In genomic region chr12:117981267-117981666, GRCh38 we compare ENCODE assay signal across 22 cellular contexts. TPM values are rescaled to one million over a fixed set of nuclear protein-coding genes. Genes with fewer than 3 reads are reported as not detected.
DNase-seq lines count a peak whose midpoint lies in the region; ATAC-seq and TF ChIP-seq lines count a peak whose summit lies in the region.
"Had no signal": no experiment of that assay in that cellular context is flagged by ENCODE, and none has a peak within 500 bp of the region (broad histone marks: within the 10 kb centered on the region; RNA-seq: fewer than 3 reads in every experiment).

No MANE protein-coding gene starts in this region.

- H3K27ac Mint-ChIP-seq in activated CD4-positive, alpha-beta T cell treated with anti-CD3 and anti-CD28 coated beads for 36 hours, result peak overlapping the region; percentile 58
- no peak overlapping the region for H3K27ac Mint-ChIP-seq in activated T-helper 2 cell treated with anti-CD3 and anti-CD28 coated beads, Interferon-gamma antibody, Interleukin-2, Interleukin-4, amounts not matched to agents 10 μg/mL and 5 μg/mL and 100 μg/mL, durations not matched to agents 14 hours and 24 hours and 36 hours
- H3K27ac Mint-ChIP-seq: CD4-positive, CD25-positive, alpha-beta regulatory T cell; CD8-positive, alpha-beta memory T cell; HFFc6 had no signal

- in situ Hi-C loops in GM23248 (cut with MboI), result no loop called here

- H3K4me3 Mint-ChIP-seq in activated CD4-positive, alpha-beta T cell treated with anti-CD3 and anti-CD28 coated beads for 36 hours, result no peak overlapping the region
- H3K4me3 Mint-ChIP-seq in activated T-helper 2 cell treated with anti-CD3 and anti-CD28 coated beads, Interferon-gamma antibody, Interleukin-2, Interleukin-4, amounts not matched to agents 10 μg/mL and 5 μg/mL and 100 μg/mL, durations not matched to agents 14 hours and 24 hours and 36 hours (ENCODE audit: low read depth), result no peak overlapping the region
- H3K4me3 Mint-ChIP-seq: CD4-positive, CD25-positive, alpha-beta regulatory T cell; HFFc6 had no signal

- no peak for DNase-seq in activated CD4-positive, alpha-beta T cell treated with anti-CD3 and anti-CD28 coated beads for 36 hours
- no peak for DNase-seq in activated CD4-positive, alpha-beta T cell treated with anti-CD3 and anti-CD28 coated beads for 48 hours
- DNase-seq in GM23248 (no peak), osteoblast (ENCODE audit: insufficient read length, low spot score, missing footprints) (no peak), inferior parietal cortex (ENCODE audit: extremely low spot score) (no peak)
- no peak for DNase-seq in activated T-helper 2 cell treated with anti-CD3 and anti-CD28 coated beads, Interferon-gamma antibody, Interleukin-2, Interleukin-4, amounts not matched to agents 10 μg/mL and 5 μg/mL and 100 μg/mL, durations not matched to agents 14 hours and 24 hours and 36 hours (ENCODE audit: low spot score)
- DNase-seq: ACHN; BE2C; C1 segment of cervical spinal cord; CD4-positive, CD25-positive, alpha-beta regulatory T cell; CD8-positive, alpha-beta memory T cell; COR-L47; DMS 273 treated with DMSO at 0.1 percent for 48 hours; DMS53; DND-41; EL; GOT3; H7; HFFc6; IMR-90 had no signal

- H3K4me1 Mint-ChIP-seq in activated CD4-positive, alpha-beta T cell treated with anti-CD3 and anti-CD28 coated beads for 36 hours, result peaks cover 3% of the 10 kb centered on the region
- H3K4me1 Mint-ChIP-seq in activated T-helper 2 cell treated with anti-CD3 and anti-CD28 coated beads, Interferon-gamma antibody, Interleukin-2, Interleukin-4, amounts not matched to agents 10 μg/mL and 5 μg/mL and 100 μg/mL, durations not matched to agents 14 hours and 24 hours and 36 hours (ENCODE audit: low read depth), result no peaks in the 10 kb centered on the region
- H3K4me1 Mint-ChIP-seq: CD4-positive, CD25-positive, alpha-beta regulatory T cell; CD8-positive, alpha-beta memory T cell had no signal

- H3K9me2 ChIP-seq in GM23248 (ENCODE audit: insufficient read depth), result no peaks in the 10 kb centered on the region

- no peaks in the 10 kb centered on the region for H3K9me3 ChIP-seq in GM23248 (ENCODE audit: low read depth)
- H3K9me3 ChIP-seq in osteoblast (ENCODE audit: low read depth, low read length), result no peaks in the 10 kb centered on the region
- H3K9me3 ChIP-seq: BE2C had no signal

- H3K4me2 ChIP-seq in GM23248 (ENCODE audit: unreplicated experiment) (no peak overlapping the region), osteoblast (ENCODE audit: insufficient read depth, low read length) (peak overlapping the region; percentile 69)

- no peak for TF ChIP-seq CTCF in osteoblast (IDR thresholded peaks at IDR 0.05; ENCODE audit: extremely low read depth, low read depth, low read length)

- H3K27me3 ChIP-seq in GM23248 (replicated peaks; ENCODE audit: insufficient read depth) (no peaks in the 10 kb centered on the region), osteoblast (ENCODE audit: insufficient read depth, low read length) (no peaks in the 10 kb centered on the region)

- H3K4me1 ChIP-seq in GM23248 (ENCODE audit: insufficient read depth) (peaks cover 13% of the 10 kb centered on the region), osteoblast (ENCODE audit: insufficient read depth, low read length) (peaks cover 18% of the 10 kb centered on the region)
- H3K4me1 ChIP-seq: BE2C had no signal

- H3K36me3 ChIP-seq in GM23248 (ENCODE audit: low read depth), result no peaks in the 10 kb centered on the region
- H3K36me3 ChIP-seq in osteoblast (ENCODE audit: insufficient read depth, low read length), result no peaks in the 10 kb centered on the region
- H3K36me3 ChIP-seq: BE2C had no signal

- H3K27ac ChIP-seq in GM23248 (no peak overlapping the region), osteoblast (ENCODE audit: low read depth, low read length) (peak overlapping the region; percentile 39)

- no peak overlapping the region for H3K9ac ChIP-seq in GM23248

- no peaks in the 10 kb centered on the region for H4K20me1 ChIP-seq in GM23248 (ENCODE audit: insufficient read depth)
- no peaks in the 10 kb centered on the region for H4K20me1 ChIP-seq in osteoblast (ENCODE audit: insufficient read depth, low read length)

- ATAC-seq in activated CD4-positive, alpha-beta T cell treated with anti-CD3 and anti-CD28 coated beads for 36 hours, result peak; percentile 39
- ATAC-seq: HCT116 had no signal

- WGBS in GM23248 (ENCODE audit: low coverage in 1 of 2, low lambda C conversion rate in 2 of 2, missing lambda C conversion rate in 2 of 2), 2 experiments, result 67 to 72% methylated on average over 5 of the region's 5 CpGs

- H3K27me3 Mint-ChIP-seq in activated CD4-positive, alpha-beta T cell treated with anti-CD3 and anti-CD28 coated beads for 36 hours, result peaks cover 14% of the 10 kb centered on the region
- peaks cover 2% of the 10 kb centered on the region for H3K27me3 Mint-ChIP-seq in activated T-helper 2 cell treated with anti-CD3 and anti-CD28 coated beads, Interferon-gamma antibody, Interleukin-2, Interleukin-4, amounts not matched to agents 10 μg/mL and 5 μg/mL and 100 μg/mL, durations not matched to agents 14 hours and 24 hours and 36 hours (ENCODE audit: low read depth)

- no peaks in the 10 kb centered on the region for H3K36me3 Mint-ChIP-seq in activated CD4-positive, alpha-beta T cell treated with anti-CD3 and anti-CD28 coated beads for 36 hours (ENCODE audit: low read depth)
- H3K36me3 Mint-ChIP-seq in activated T-helper 2 cell treated with anti-CD3 and anti-CD28 coated beads, Interferon-gamma antibody, Interleukin-2, Interleukin-4, amounts not matched to agents 10 μg/mL and 5 μg/mL and 100 μg/mL, durations not matched to agents 14 hours and 24 hours and 36 hours (ENCODE audit: low read depth), result no peaks in the 10 kb centered on the region
- H3K36me3 Mint-ChIP-seq: CD4-positive, CD25-positive, alpha-beta regulatory T cell had no signal

- H3K4me3 ChIP-seq in GM23248 (no peak overlapping the region), osteoblast (ENCODE audit: insufficient read depth, low read length) (peak overlapping the region; percentile 6)

- intact Hi-C loops in activated CD4-positive, alpha-beta T cell treated with anti-CD3 and anti-CD28 coated beads for 36 hours (cut with DNase I, micrococcal nuclease), result no loop called here
- intact Hi-C loops in activated T-helper 2 cell treated with anti-CD3 and anti-CD28 coated beads, Interferon-gamma antibody, Interleukin-2, Interleukin-4, amounts not matched to agents 10 μg/mL and 5 μg/mL and 100 μg/mL, durations not matched to agents 14 hours and 24 hours and 36 hours (cut with micrococcal nuclease), result no loop called here

- no peaks in the 10 kb centered on the region for H3K79me2 ChIP-seq in GM23248 (ENCODE audit: insufficient read depth)
- H3K79me2 ChIP-seq in osteoblast (ENCODE audit: insufficient read depth, low read length), result no peaks in the 10 kb centered on the region

- no peaks in the 10 kb centered on the region for H3K9me3 Mint-ChIP-seq in activated CD4-positive, alpha-beta T cell treated with anti-CD3 and anti-CD28 coated beads for 36 hours (ENCODE audit: low read depth)
- H3K9me3 Mint-ChIP-seq in activated T-helper 2 cell treated with anti-CD3 and anti-CD28 coated beads, Interferon-gamma antibody, Interleukin-2, Interleukin-4, amounts not matched to agents 10 μg/mL and 5 μg/mL and 100 μg/mL, durations not matched to agents 14 hours and 24 hours and 36 hours, result no peaks in the 10 kb centered on the region
- H3K9me3 Mint-ChIP-seq: CD8-positive, alpha-beta memory T cell; HFFc6 had no signal

- POLR2A ChIA-PET in activated CD4-positive, alpha-beta T cell treated with anti-CD3 and anti-CD28 coated beads for 36 hours (lab: Charles Lee), result interaction anchor here (1.0 kb wide), 1 partner anchor 10 kb away, joined by 5 read pairs; no protein-coding TSS in a partner anchor

- peaks cover 27% of the 10 kb centered on the region for H3F3A ChIP-seq in GM23248 (ENCODE audit: insufficient read depth)

- H2AFZ ChIP-seq in GM23248 (peak overlapping the region; percentile 32), osteoblast (ENCODE audit: low read length) (peak overlapping the region; percentile 69)

- CTCF ChIA-PET in activated CD4-positive, alpha-beta T cell treated with anti-CD3 and anti-CD28 coated beads for 36 hours (lab: Charles Lee), result interaction anchor here (1.1 kb wide), 1 partner anchor 131 kb away, joined by 3 read pairs; no protein-coding TSS in a partner anchor

RNA-seq across cellular contexts. Expression of gene KSR2, which starts 12.5 kb away (rescaled TPM):
- total RNA-seq in activated CD4-positive, alpha-beta T cell treated with anti-CD3 and anti-CD28 coated beads for 36 hours, result under 1 TPM; 0.14 to 0.16 TPM
- not detected in 2 replicates for total RNA-seq in GM23248 (2014; rRNA removed; shearing (Covaris generic))
- not detected in 2 replicates for polyA plus RNA-seq in GM23248 (2016; fragmentation: Nextera tagmentation; extraction: Ambion mirVana)
- total RNA-seq in osteoblast, result under 0.01 TPM in 2 replicates
- 0.05 and 0.09 TPM in 2 replicates for total RNA-seq in activated T-helper 2 cell treated with anti-CD3 and anti-CD28 coated beads, Interferon-gamma antibody, Interleukin-2, Interleukin-4, amounts not matched to agents 10 μg/mL and 5 μg/mL and 100 μg/mL, durations not matched to agents 14 hours and 24 hours and 36 hours
- total RNA-seq: G401, IMR-90 had no signal
- polyA plus RNA-seq: CD4-positive, CD25-positive, alpha-beta regulatory T cell; CD8-positive, alpha-beta memory T cell; IMR-90 had no signal

RNA-seq across cellular contexts. Expression of gene RFC5, which starts 35.2 kb away (rescaled TPM):
- total RNA-seq in activated CD4-positive, alpha-beta T cell treated with anti-CD3 and anti-CD28 coated beads for 36 hours, result 10 to 100 TPM; 63.0 to 78.9 TPM
- total RNA-seq in GM23248 (2014; rRNA removed; shearing (Covaris generic)), result 13.0 and 21.4 TPM in 2 replicates
- 15.2 and 17.8 TPM in 2 replicates for polyA plus RNA-seq in GM23248 (2016; fragmentation: Nextera tagmentation; extraction: Ambion mirVana)
- total RNA-seq in osteoblast, result 8.3 and 10.0 TPM in 2 replicates
- total RNA-seq in activated T-helper 2 cell treated with anti-CD3 and anti-CD28 coated beads, Interferon-gamma antibody, Interleukin-2, Interleukin-4, amounts not matched to agents 10 μg/mL and 5 μg/mL and 100 μg/mL, durations not matched to agents 14 hours and 24 hours and 36 hours, result 61.9 and 65.8 TPM in 2 replicates
